Comparison of ENCODE assay signal across 10 cellular contexts in genomic region chr5:81579525-81579924, GRCh38.
DNase-seq lines count a peak whose midpoint lies in the region; ATAC-seq and TF ChIP-seq lines count a peak whose summit lies in the region.
"Had no signal": no experiment of that assay in that cellular context is flagged by ENCODE, and none has a peak within 500 bp of the region (broad histone marks: within the 10 kb centered on the region; RNA-seq: fewer than 3 reads in every experiment).

No MANE protein-coding gene starts in this region.

- TF ChIP-seq CTCF in CD14-positive monocyte (IDR thresholded peaks at IDR 0.05) = no peak

- DNase-seq in G401 (ENCODE audit: low spot score) (peak; percentile 75), NCI-H524 (lab: John Stamatoyannopoulos, UW) (peak; percentile 29 to 79), fibroblast of peridontal ligament (ENCODE audit: extremely low read depth) (peak; percentile 56), CD14-positive monocyte (ENCODE audit: low spot score) (no peak), NCI-H226 (no peak)
- no peak for DNase-seq in naive thymus-derived CD8-positive, alpha-beta T cell
- DNase-seq: stimulated activated CD4-positive, alpha-beta T cell treated with anti-CD3 and anti-CD28 coated beads, Interleukin-2, amount 100 ng/mL, for 48 hours had no signal

- POLR2A ChIA-PET in naive thymus-derived CD8-positive, alpha-beta T cell (lab: Charles Lee) = interaction anchor here (0.7 kb wide), 1 partner anchor 273 kb away, joined by 5 read pairs; no protein-coding TSS in a partner anchor

- peaks cover 0 to 9% (median 0%) of the 10 kb centered on the region in 9 donors for H3K9me3 Mint-ChIP-seq in naive thymus-derived CD8-positive, alpha-beta T cell
- H3K9me3 Mint-ChIP-seq in CD14-positive monocyte = peaks cover 0 to 11% (median 0%) of the 10 kb centered on the region in 7 donors
- H3K9me3 Mint-ChIP-seq: activated T-helper 17 cell treated with anti-CD3 and anti-CD28 coated beads, Interleukin-2, amount 50 U/mL, for 72 hours had no signal

- H3K4me3 Mint-ChIP-seq in naive thymus-derived CD8-positive, alpha-beta T cell = no peak overlapping the region
- H3K4me3 Mint-ChIP-seq in CD14-positive monocyte = no peak overlapping the region
- H3K4me3 Mint-ChIP-seq: activated T-helper 17 cell treated with anti-CD3 and anti-CD28 coated beads, Interleukin-2, amount 50 U/mL, for 72 hours had no signal

- peak; percentile 79 for ATAC-seq in HG02852 (IDR thresholded peaks at IDR 0.05; ENCODE audit: unreplicated experiment)
- ATAC-seq in HG02970 (IDR thresholded peaks at IDR 0.05; ENCODE audit: low FRiP score, unreplicated experiment) = no peak
- ATAC-seq in naive thymus-derived CD8-positive, alpha-beta T cell = no peak
- ATAC-seq: activated T-helper 17 cell treated with anti-CD3 and anti-CD28 coated beads, Interleukin-2, amount 50 U/mL, for 72 hours had no signal

- peaks cover 3 to 17% (median 13%) of the 10 kb centered on the region in 3 donors for H3K36me3 Mint-ChIP-seq in naive thymus-derived CD8-positive, alpha-beta T cell
- peaks cover 3 to 5% of the 10 kb centered on the region in 2 donors for H3K36me3 Mint-ChIP-seq in CD14-positive monocyte

- H3K4me1 Mint-ChIP-seq in naive thymus-derived CD8-positive, alpha-beta T cell = peaks cover 5 to 22% (median 8%) of the 10 kb centered on the region in 4 donors
- peaks cover 7% of the 10 kb centered on the region for H3K4me1 Mint-ChIP-seq in CD14-positive monocyte
- H3K4me1 Mint-ChIP-seq: activated T-helper 17 cell treated with anti-CD3 and anti-CD28 coated beads, Interleukin-2, amount 50 U/mL, for 72 hours had no signal

- no peak overlapping the region for H3K27ac Mint-ChIP-seq in naive thymus-derived CD8-positive, alpha-beta T cell
- no peak overlapping the region for H3K27ac Mint-ChIP-seq in CD14-positive monocyte
- H3K27ac Mint-ChIP-seq: activated T-helper 17 cell treated with anti-CD3 and anti-CD28 coated beads, Interleukin-2, amount 50 U/mL, for 72 hours had no signal

- in situ Hi-C loops in G401 (cut with HindIII; ENCODE audit: low sequenced_read_pairs) = no loop called here

- no peaks in the 10 kb centered on the region for H3K27me3 Mint-ChIP-seq in naive thymus-derived CD8-positive, alpha-beta T cell
- H3K27me3 Mint-ChIP-seq in CD14-positive monocyte (ENCODE audit: low read depth in 3 of 3) = no peaks in the 10 kb centered on the region
- H3K27me3 Mint-ChIP-seq: activated T-helper 17 cell treated with anti-CD3 and anti-CD28 coated beads, Interleukin-2, amount 50 U/mL, for 72 hours had no signal

- intact Hi-C loops in CD14-positive monocyte (cut with micrococcal nuclease) = no loop called here

Comparison
In these comparisons a context has a peak if more than half of its experiments do, and no peak if none do; other contexts are left out.
1. DNase-seq: peak in G401 (single experiment), NCI-H524 (2 of 2) and fibroblast of peridontal ligament (single experiment); none in naive thymus-derived CD8-positive, alpha-beta T cell (0 of 10), CD14-positive monocyte (single experiment) and NCI-H226 (single experiment).